Comparison of ENCODE assay signal across 1 cellular context in the genomic region with DNA sequence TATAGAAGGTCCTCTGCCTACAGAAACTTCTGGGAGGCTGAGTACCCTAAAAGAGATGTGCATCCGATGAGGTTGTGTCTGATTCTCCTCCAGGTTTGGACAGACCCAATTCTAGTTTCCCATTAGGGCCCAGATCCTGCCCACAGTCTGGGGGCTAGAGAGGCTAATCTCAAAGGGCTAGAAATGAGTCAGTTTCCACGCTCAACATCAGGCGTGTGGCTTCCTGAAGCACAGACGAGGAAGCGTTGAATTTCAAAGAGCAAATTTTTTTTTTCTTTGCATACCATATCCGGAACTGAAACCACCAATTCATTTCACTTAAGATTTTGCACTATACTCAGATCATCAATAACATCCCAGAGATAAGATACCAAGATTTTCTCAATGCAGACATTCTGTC.
TF ChIP-seq lines count a peak whose summit lies in the region.

No MANE protein-coding gene starts in this region.

TF ChIP-seq in WTC11, 78 proteins besides CTCF, POLR2A, EP300 and RAD21 (continued from another document):
- TF ChIP-seq, protein P1, sequence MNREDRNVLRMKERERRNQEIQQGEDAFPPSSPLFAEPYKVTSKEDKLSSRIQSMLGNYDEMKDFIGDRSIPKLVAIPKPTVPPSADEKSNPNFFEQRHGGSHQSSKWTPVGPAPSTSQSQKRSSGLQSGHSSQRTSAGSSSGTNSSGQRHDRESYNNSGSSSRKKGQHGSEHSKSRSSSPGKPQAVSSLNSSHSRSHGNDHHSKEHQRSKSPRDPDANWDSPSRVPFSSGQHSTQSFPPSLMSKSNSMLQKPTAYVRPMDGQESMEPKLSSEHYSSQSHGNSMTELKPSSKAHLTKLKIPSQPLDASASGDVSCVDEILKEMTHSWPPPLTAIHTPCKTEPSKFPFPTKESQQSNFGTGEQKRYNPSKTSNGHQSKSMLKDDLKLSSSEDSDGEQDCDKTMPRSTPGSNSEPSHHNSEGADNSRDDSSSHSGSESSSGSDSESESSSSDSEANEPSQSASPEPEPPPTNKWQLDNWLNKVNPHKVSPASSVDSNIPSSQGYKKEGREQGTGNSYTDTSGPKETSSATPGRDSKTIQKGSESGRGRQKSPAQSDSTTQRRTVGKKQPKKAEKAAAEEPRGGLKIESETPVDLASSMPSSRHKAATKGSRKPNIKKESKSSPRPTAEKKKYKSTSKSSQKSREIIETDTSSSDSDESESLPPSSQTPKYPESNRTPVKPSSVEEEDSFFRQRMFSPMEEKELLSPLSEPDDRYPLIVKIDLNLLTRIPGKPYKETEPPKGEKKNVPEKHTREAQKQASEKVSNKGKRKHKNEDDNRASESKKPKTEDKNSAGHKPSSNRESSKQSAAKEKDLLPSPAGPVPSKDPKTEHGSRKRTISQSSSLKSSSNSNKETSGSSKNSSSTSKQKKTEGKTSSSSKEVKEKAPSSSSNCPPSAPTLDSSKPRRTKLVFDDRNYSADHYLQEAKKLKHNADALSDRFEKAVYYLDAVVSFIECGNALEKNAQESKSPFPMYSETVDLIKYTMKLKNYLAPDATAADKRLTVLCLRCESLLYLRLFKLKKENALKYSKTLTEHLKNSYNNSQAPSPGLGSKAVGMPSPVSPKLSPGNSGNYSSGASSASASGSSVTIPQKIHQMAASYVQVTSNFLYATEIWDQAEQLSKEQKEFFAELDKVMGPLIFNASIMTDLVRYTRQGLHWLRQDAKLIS (CRISPR knock-in tag; IDR thresholded peaks at IDR 0.05; ENCODE audit: borderline replicate concordance) = no peak
- TF ChIP-seq, protein P2, sequence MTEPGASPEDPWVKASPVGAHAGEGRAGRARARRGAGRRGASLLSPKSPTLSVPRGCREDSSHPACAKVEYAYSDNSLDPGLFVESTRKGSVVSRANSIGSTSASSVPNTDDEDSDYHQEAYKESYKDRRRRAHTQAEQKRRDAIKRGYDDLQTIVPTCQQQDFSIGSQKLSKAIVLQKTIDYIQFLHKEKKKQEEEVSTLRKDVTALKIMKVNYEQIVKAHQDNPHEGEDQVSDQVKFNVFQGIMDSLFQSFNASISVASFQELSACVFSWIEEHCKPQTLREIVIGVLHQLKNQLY (CRISPR knock-in tag; IDR thresholded peaks at IDR 0.05) = no peak
- TF ChIP-seq ZNF219 (CRISPR knock-in tag; IDR thresholded peaks at IDR 0.05; ENCODE audit: borderline replicate concordance) (no peak), ZNF416 (CRISPR knock-in tag; IDR thresholded peaks at IDR 0.05) (no peak), TEAD1 (CRISPR knock-in tag; IDR thresholded peaks at IDR 0.05) (no peak), ZNF232 (CRISPR knock-in tag; IDR thresholded peaks at IDR 0.05) (no peak), FOXJ3 (CRISPR knock-in tag; IDR thresholded peaks at IDR 0.05; ENCODE audit: borderline replicate concordance) (no peak)
- TF ChIP-seq, protein P3, sequence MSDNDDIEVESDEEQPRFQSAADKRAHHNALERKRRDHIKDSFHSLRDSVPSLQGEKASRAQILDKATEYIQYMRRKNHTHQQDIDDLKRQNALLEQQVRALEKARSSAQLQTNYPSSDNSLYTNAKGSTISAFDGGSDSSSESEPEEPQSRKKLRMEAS (CRISPR knock-in tag; IDR thresholded peaks at IDR 0.05) = no peak
- TF ChIP-seq, protein P4, sequence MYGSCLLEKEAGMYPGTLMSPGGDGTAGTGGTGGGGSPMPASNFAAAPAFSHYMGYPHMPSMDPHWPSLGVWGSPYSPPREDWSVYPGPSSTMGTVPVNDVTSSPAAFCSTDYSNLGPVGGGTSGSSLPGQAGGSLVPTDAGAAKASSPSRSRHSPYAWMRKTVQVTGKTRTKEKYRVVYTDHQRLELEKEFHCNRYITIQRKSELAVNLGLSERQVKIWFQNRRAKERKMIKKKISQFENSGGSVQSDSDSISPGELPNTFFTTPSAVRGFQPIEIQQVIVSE (CRISPR knock-in tag; IDR thresholded peaks at IDR 0.05; ENCODE audit: borderline replicate concordance) = no peak
- TF ChIP-seq, protein P5, sequence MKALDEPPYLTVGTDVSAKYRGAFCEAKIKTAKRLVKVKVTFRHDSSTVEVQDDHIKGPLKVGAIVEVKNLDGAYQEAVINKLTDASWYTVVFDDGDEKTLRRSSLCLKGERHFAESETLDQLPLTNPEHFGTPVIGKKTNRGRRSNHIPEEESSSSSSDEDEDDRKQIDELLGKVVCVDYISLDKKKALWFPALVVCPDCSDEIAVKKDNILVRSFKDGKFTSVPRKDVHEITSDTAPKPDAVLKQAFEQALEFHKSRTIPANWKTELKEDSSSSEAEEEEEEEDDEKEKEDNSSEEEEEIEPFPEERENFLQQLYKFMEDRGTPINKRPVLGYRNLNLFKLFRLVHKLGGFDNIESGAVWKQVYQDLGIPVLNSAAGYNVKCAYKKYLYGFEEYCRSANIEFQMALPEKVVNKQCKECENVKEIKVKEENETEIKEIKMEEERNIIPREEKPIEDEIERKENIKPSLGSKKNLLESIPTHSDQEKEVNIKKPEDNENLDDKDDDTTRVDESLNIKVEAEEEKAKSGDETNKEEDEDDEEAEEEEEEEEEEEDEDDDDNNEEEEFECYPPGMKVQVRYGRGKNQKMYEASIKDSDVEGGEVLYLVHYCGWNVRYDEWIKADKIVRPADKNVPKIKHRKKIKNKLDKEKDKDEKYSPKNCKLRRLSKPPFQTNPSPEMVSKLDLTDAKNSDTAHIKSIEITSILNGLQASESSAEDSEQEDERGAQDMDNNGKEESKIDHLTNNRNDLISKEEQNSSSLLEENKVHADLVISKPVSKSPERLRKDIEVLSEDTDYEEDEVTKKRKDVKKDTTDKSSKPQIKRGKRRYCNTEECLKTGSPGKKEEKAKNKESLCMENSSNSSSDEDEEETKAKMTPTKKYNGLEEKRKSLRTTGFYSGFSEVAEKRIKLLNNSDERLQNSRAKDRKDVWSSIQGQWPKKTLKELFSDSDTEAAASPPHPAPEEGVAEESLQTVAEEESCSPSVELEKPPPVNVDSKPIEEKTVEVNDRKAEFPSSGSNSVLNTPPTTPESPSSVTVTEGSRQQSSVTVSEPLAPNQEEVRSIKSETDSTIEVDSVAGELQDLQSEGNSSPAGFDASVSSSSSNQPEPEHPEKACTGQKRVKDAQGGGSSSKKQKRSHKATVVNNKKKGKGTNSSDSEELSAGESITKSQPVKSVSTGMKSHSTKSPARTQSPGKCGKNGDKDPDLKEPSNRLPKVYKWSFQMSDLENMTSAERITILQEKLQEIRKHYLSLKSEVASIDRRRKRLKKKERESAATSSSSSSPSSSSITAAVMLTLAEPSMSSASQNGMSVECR (CRISPR knock-in tag; IDR thresholded peaks at IDR 0.05; ENCODE audit: borderline replicate concordance) = no peak
- TF ChIP-seq, protein P6, sequence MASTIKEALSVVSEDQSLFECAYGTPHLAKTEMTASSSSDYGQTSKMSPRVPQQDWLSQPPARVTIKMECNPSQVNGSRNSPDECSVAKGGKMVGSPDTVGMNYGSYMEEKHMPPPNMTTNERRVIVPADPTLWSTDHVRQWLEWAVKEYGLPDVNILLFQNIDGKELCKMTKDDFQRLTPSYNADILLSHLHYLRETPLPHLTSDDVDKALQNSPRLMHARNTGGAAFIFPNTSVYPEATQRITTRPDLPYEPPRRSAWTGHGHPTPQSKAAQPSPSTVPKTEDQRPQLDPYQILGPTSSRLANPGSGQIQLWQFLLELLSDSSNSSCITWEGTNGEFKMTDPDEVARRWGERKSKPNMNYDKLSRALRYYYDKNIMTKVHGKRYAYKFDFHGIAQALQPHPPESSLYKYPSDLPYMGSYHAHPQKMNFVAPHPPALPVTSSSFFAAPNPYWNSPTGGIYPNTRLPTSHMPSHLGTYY (CRISPR knock-in tag; IDR thresholded peaks at IDR 0.05) = no peak
TF ChIP-seq in WTC11: peak in this region for 0.
